ENCODE assay signal across 33 cellular contexts in genomic region chr16:71396589-71396988, GRCh38. TPM values are rescaled to one million over a fixed set of nuclear protein-coding genes. Genes with fewer than 3 reads are reported as not detected.
DNase-seq lines count a peak whose midpoint lies in the region; ATAC-seq, FAIRE-seq and TF ChIP-seq lines count a peak whose summit lies in the region.
"Had no signal": no experiment of that assay in that cellular context is flagged by ENCODE, and none has a peak within 500 bp of the region (broad histone marks: within the 10 kb centered on the region; RNA-seq: fewer than 3 reads in every experiment).

No MANE protein-coding gene starts in this region.

- POLR2A ChIA-PET in H1 (lab: Charles Lee; ENCODE audit: partially characterized antibody): interaction anchor here (0.6 to 1.6 kb wide), 3 partner anchors 9 to 73 kb away, joined by 3 to 6 read pairs (median 4); no protein-coding TSS in a partner anchor

- intact Hi-C loops in posterior vena cava (cut with DNase I): no loop called here
- intact Hi-C loops in Right ventricle myocardium inferior (cut with DNase I): no loop called here

- H4K20me1 ChIP-seq in H1 (replicated peaks in 1 of 2; ENCODE audit: control insufficient read depth in 1 of 2, insufficient read depth in 2 of 2, low read length in 2 of 2): no peaks in the 10 kb centered on the region
- H4K20me1 ChIP-seq: BLaER1 had no signal

- no peak overlapping the region for H2BK20ac ChIP-seq in H1 (ENCODE audit: low read length)

- no peaks in the 10 kb centered on the region for H3K9me3 ChIP-seq in H1 (ENCODE audit: insufficient read depth in 2 of 2, low read depth in 1 of 2, low read length in 1 of 2)
- no peaks in the 10 kb centered on the region for H3K9me3 ChIP-seq in endodermal cell (ENCODE audit: control insufficient read depth, low read length)
- H3K9me3 ChIP-seq in mesenchymal stem cell (ENCODE audit: control insufficient read depth, low read length): no peaks in the 10 kb centered on the region
- H3K9me3 ChIP-seq: BE2C, BLaER1 had no signal

- H3K4me2 ChIP-seq in H1 (ENCODE audit: insufficient read depth in 1 of 2, low read depth in 2 of 2, low read length in 2 of 2) (no peak overlapping the region), mesenchymal stem cell (ENCODE audit: low read length, poor library complexity, severe bottlenecking) (no peak overlapping the region)
- H3K4me2 ChIP-seq: BLaER1 had no signal

- H3K18ac ChIP-seq in H1 (ENCODE audit: extremely low read depth, low read length): no peak overlapping the region
- H3K18ac ChIP-seq in mesenchymal stem cell (ENCODE audit: low read depth in 1 of 2, low read length in 2 of 2): no peak overlapping the region

- H2BK12ac ChIP-seq in H1 (ENCODE audit: low read depth, low read length) (no peak overlapping the region), mesenchymal stem cell (ENCODE audit: low read length in 2 of 2) (no peak overlapping the region)

- H3K9ac ChIP-seq in H1 (replicated peaks in 1 of 4; ENCODE audit: extremely low read depth in 1 of 4, low read depth in 3 of 4, low read length in 3 of 4) (no peak overlapping the region), endodermal cell (ENCODE audit: extremely low read depth, low read length, poor library complexity, severe bottlenecking) (no peak overlapping the region), mesenchymal stem cell (ENCODE audit: low read length) (no peak overlapping the region)
- H3K9ac ChIP-seq: BLaER1 had no signal

- DNase-seq in H1 (ENCODE audit: low read depth in 1 of 2, low spot score in 2 of 2) (no peak), endodermal cell (no peak), nephron progenitor cell (peak; percentile 27), posterior vena cava (ENCODE audit: low spot score) (peak; percentile 36), cortex of kidney (lab: John Stamatoyannopoulos, UW) (no peak), mesenchymal stem cell (no peak), mesenteric fat pad (ENCODE audit: low spot score) (no peak), Right ventricle myocardium inferior (ENCODE audit: missing footprints) (no peak)
- DNase-seq: 8988T; ACHN; BE2C; C1 segment of cervical spinal cord; CD4-positive, alpha-beta memory T cell; CD4-positive, CD25-positive, alpha-beta regulatory T cell; CD8-positive, alpha-beta memory T cell; COR-L47; DMS 273 treated with DMSO at 0.1 percent for 48 hours; DMS153; DMS53; DMS79; DND-41; EL; GDM1 had no signal

- H3K4me3 Mint-ChIP-seq in endodermal cell: no peak overlapping the region
- H3K4me3 Mint-ChIP-seq in nephron progenitor cell: peak overlapping the region; percentile 37
- H3K4me3 Mint-ChIP-seq: CD14-positive monocyte; CD4-positive, alpha-beta memory T cell; CD4-positive, CD25-positive, alpha-beta regulatory T cell; CD8-positive, alpha-beta memory T cell had no signal

- H3K36me3 Mint-ChIP-seq in endodermal cell (ENCODE audit: low read depth): no peaks in the 10 kb centered on the region
- no peaks in the 10 kb centered on the region for H3K36me3 Mint-ChIP-seq in nephron progenitor cell (ENCODE audit: low read depth)
- H3K36me3 Mint-ChIP-seq: CD14-positive monocyte; CD4-positive, CD25-positive, alpha-beta regulatory T cell had no signal

- no peak overlapping the region for H4K5ac ChIP-seq in H1 (ENCODE audit: insufficient read length, low read depth, low read length)

- TF ChIP-seq CTCF in H1 (IDR thresholded peaks at IDR 0.05; ENCODE audit: control extremely low read depth in 1 of 3, insufficient read depth in 1 of 3, low read depth in 1 of 3, low read length in 3 of 3): no peak
- no peak for TF ChIP-seq CTCF in endodermal cell (conservative IDR thresholded peaks at IDR 0.05)
- no peak for TF ChIP-seq CTCF in nephron progenitor cell (IDR thresholded peaks at IDR 0.05)

- no peak for TF ChIP-seq EP300 in H1 (IDR thresholded peaks at IDR 0.05; ENCODE audit: borderline replicate concordance in 1 of 2, low read depth in 2 of 2, low read length in 2 of 2)

- H2BK15ac ChIP-seq in H1 (ENCODE audit: low read length) (peak overlapping the region; percentile 10; the same call in 1 of the 2 replicates), mesenchymal stem cell (ENCODE audit: low read depth, poor library complexity, severe bottlenecking) (no peak overlapping the region)

- H4K91ac ChIP-seq in H1 (replicated peaks; ENCODE audit: insufficient read length, low read length): no peak overlapping the region
- no peak overlapping the region for H4K91ac ChIP-seq in mesenchymal stem cell (ENCODE audit: low read length)

- CTCF ChIA-PET in H1 (lab: Charles Lee; ENCODE audit: partially characterized antibody): interaction anchor here (1.0 to 4.8 kb wide), 2 partner anchors 15 to 24 kb away, joined by 3 to 24 read pairs; no protein-coding TSS in a partner anchor

- H3K79me2 ChIP-seq in H1 (ENCODE audit: control insufficient read depth in 1 of 2, insufficient read depth in 2 of 2, low read length in 2 of 2): no peaks in the 10 kb centered on the region

- 88% methylated on average over 10 of the region's 10 CpGs; no CpG with 5 or more reads in 1 of the 2 experiments for WGBS in H1 (ENCODE audit: extremely low coverage in 1 of 2, insufficient coverage in 1 of 2, insufficient read length in 1 of 2, insufficient replicate concordance in 2 of 2, low coverage in 1 of 2, low lambda C conversion rate in 2 of 2, missing lambda C conversion rate in 1 of 2), 2 experiments
- 90 to 94% methylated on average over 7 to 10 of the region's 10 CpGs for WGBS in endodermal cell (ENCODE audit: insufficient coverage in 1 of 2, insufficient read length in 1 of 2), 2 experiments
- 73% methylated on average over 10 of the region's 10 CpGs for WGBS in mesenchymal stem cell

- no peak for TF ChIP-seq POLR2A in H1 (IDR thresholded peaks at IDR 0.05; ENCODE audit: control extremely low read depth in 1 of 2, low read depth in 2 of 2, low read length in 2 of 2)

- H3K36me3 ChIP-seq in H1 (ENCODE audit: control insufficient read depth in 2 of 4, insufficient read depth in 4 of 4, low read length in 3 of 4) (no peaks in the 10 kb centered on the region), endodermal cell (ENCODE audit: control insufficient read depth, insufficient read depth, low read length) (no peaks in the 10 kb centered on the region), mesenchymal stem cell (ENCODE audit: control insufficient read depth in 1 of 2, insufficient read depth in 2 of 2, low read depth in 1 of 2, low read length in 2 of 2) (no peaks in the 10 kb centered on the region)
- H3K36me3 ChIP-seq: BE2C, BLaER1 had no signal

- H2AK5ac ChIP-seq in H1 (ENCODE audit: low read depth, low read length): no peak overlapping the region; the same call in 1 of the 2 replicates
- H2AK5ac ChIP-seq in mesenchymal stem cell (ENCODE audit: low read length, severe bottlenecking): no peak overlapping the region

- H3K79me1 ChIP-seq in H1 (ENCODE audit: low read depth, low read length) (no peaks in the 10 kb centered on the region), mesenchymal stem cell (replicated peaks; ENCODE audit: low read length, poor library complexity, severe bottlenecking) (no peaks in the 10 kb centered on the region)

- no peak overlapping the region for H3K23ac ChIP-seq in H1 (ENCODE audit: insufficient read length)
- no peak overlapping the region for H3K23ac ChIP-seq in mesenchymal stem cell (ENCODE audit: low read length in 2 of 2)

- H3K4me1 Mint-ChIP-seq in endodermal cell: peaks cover 19% of the 10 kb centered on the region
- peaks cover 30% of the 10 kb centered on the region for H3K4me1 Mint-ChIP-seq in nephron progenitor cell
- H3K4me1 Mint-ChIP-seq: CD14-positive monocyte; CD4-positive, alpha-beta memory T cell; CD8-positive, alpha-beta memory T cell had no signal

- FAIRE-seq in H1 (lab: Jason Lieb, UNC): no peak
- FAIRE-seq: A204.1, GM12878, GM12892, GM18507 had no signal

- no peak overlapping the region for H3K27ac ChIP-seq in H1 (ENCODE audit: low read depth, low read length)
- H3K27ac ChIP-seq in endodermal cell (ENCODE audit: low read depth, low read length): no peak overlapping the region
- no peak overlapping the region for H3K27ac ChIP-seq in mesenchymal stem cell (ENCODE audit: low read length, poor library complexity, severe bottlenecking)
- H3K27ac ChIP-seq: BLaER1 had no signal

- H2BK120ac ChIP-seq in H1 (replicated peaks; ENCODE audit: low read depth, low read length): no peak overlapping the region
- H2BK120ac ChIP-seq in mesenchymal stem cell (ENCODE audit: low read depth, low read length): no peak overlapping the region

- no peak overlapping the region for H3K4ac ChIP-seq in H1 (replicated peaks; ENCODE audit: insufficient read length, low read depth, low read length)
- no peak overlapping the region for H3K4ac ChIP-seq in mesenchymal stem cell (ENCODE audit: low read depth in 1 of 2, low read length in 2 of 2)

- peaks cover 0 to 7% (median 0%) of the 10 kb centered on the region in 4 experiments; a peak in 1 of 7 replicates for H3K4me1 ChIP-seq in H1 (replicated peaks in 1 of 4; ENCODE audit: control insufficient read depth in 3 of 4, insufficient read depth in 4 of 4, low read length in 3 of 4)
- peaks cover 8% of the 10 kb centered on the region for H3K4me1 ChIP-seq in endodermal cell (ENCODE audit: control insufficient read depth, insufficient read depth, low read length)
- no peaks in the 10 kb centered on the region for H3K4me1 ChIP-seq in mesenchymal stem cell (ENCODE audit: control insufficient read depth, insufficient read depth, low read depth, low read length)
- H3K4me1 ChIP-seq: BE2C, BLaER1 had no signal

- no peak for ATAC-seq in Right ventricle myocardium inferior
- ATAC-seq: GM12878 had no signal

- H3K27me3 Mint-ChIP-seq in endodermal cell (ENCODE audit: insufficient read depth) (no peaks in the 10 kb centered on the region), nephron progenitor cell (ENCODE audit: low read depth, poor library complexity) (peaks cover 27% of the 10 kb centered on the region)

- no peaks in the 10 kb centered on the region for H3K23me2 ChIP-seq in H1 (ENCODE audit: low read depth, low read length)

- H2BK5ac ChIP-seq in H1 (ENCODE audit: low read depth, low read length) (no peak overlapping the region), mesenchymal stem cell (ENCODE audit: low read depth, low read length, poor library complexity, severe bottlenecking) (no peak overlapping the region)

- H3K27ac Mint-ChIP-seq in endodermal cell (peak overlapping the region; percentile 37), nephron progenitor cell (peak overlapping the region; percentile 74)
- H3K27ac Mint-ChIP-seq: CD4-positive, alpha-beta memory T cell; CD4-positive, CD25-positive, alpha-beta regulatory T cell; CD8-positive, alpha-beta memory T cell had no signal

- H3K56ac ChIP-seq in H1 (replicated peaks; ENCODE audit: insufficient read length, low read depth, low read length): no peak overlapping the region

- no peak overlapping the region for H4K8ac ChIP-seq in H1 (ENCODE audit: extremely low read depth, insufficient read depth, low read length)
- no peak overlapping the region for H4K8ac ChIP-seq in mesenchymal stem cell (ENCODE audit: low read length)

- H3K27me3 ChIP-seq in H1 (replicated peaks in 1 of 4; ENCODE audit: control insufficient read depth in 3 of 4, extremely low read depth in 1 of 4, insufficient read depth in 3 of 4, low read length in 3 of 4) (no peaks in the 10 kb centered on the region), endodermal cell (ENCODE audit: control insufficient read depth, insufficient read depth, low read length, poor library complexity, severe bottlenecking) (no peaks in the 10 kb centered on the region), mesenchymal stem cell (ENCODE audit: control insufficient read depth in 1 of 2, insufficient read depth in 1 of 2, low read length in 2 of 2) (peaks cover 0 to 48% of the 10 kb centered on the region in 2 experiments)
- H3K27me3 ChIP-seq: BLaER1 had no signal

- H2AFZ ChIP-seq in H1 (ENCODE audit: low read length): no peak overlapping the region
- H2AFZ ChIP-seq in mesenchymal stem cell (ENCODE audit: low read depth, low read length): no peak overlapping the region

- no peak for TF ChIP-seq RAD21 in H1 (IDR thresholded peaks at IDR 0.05 in 1 of 2, conservative IDR thresholded peaks at IDR 0.05 in 1 of 2; ENCODE audit: low read depth in 2 of 2, low read length in 2 of 2)

- H3K4me3 ChIP-seq in H1 (ENCODE audit: extremely low read depth in 1 of 4, insufficient read depth in 2 of 4, low read depth in 3 of 4, low read length in 4 of 4) (no peak overlapping the region), endodermal cell (ENCODE audit: low read length) (no peak overlapping the region), mesenchymal stem cell (ENCODE audit: insufficient read depth in 1 of 2, low read depth in 1 of 2, low read length in 2 of 2) (no peak overlapping the region)
- H3K4me3 ChIP-seq: BLaER1, GM12878 had no signal

- no peaks in the 10 kb centered on the region for H3K9me3 Mint-ChIP-seq in endodermal cell
- no peaks in the 10 kb centered on the region for H3K9me3 Mint-ChIP-seq in nephron progenitor cell
- H3K9me3 Mint-ChIP-seq: CD8-positive, alpha-beta memory T cell had no signal

- H3K14ac ChIP-seq in H1 (ENCODE audit: insufficient read length) (no peak overlapping the region), mesenchymal stem cell (ENCODE audit: low read length in 2 of 2) (no peak overlapping the region)

RNA-seq across cellular contexts. Expression of gene CALB2, which starts 38.1 kb away (rescaled TPM):
- 1.9 and 2.7 TPM in 2 replicates for total RNA-seq in H1 (2021; fragmentation: NEBNext Ultra II Directional; extraction: Animal tissue kit (Norgen Biotek cat#: 25700))
- polyA plus RNA-seq in H1 (2011; rRNA removed): 2.6 and 3.3 TPM in 2 replicates
- polyA plus RNA-seq in H1 (2011; cell fraction: cytosol; rRNA removed): 2.9 TPM
- polyA plus RNA-seq in H1 (2011; cell fraction: nucleus; rRNA removed): 2.2 TPM
- 2.5 to 3.9 TPM (median 3.6 TPM) in 4 replicates for polyA plus RNA-seq in H1 (2012, experiment 1 of 2)
- polyA plus RNA-seq in H1 (2012, experiment 2 of 2): 3.7 TPM
- 3.5 TPM for polyA plus RNA-seq in H1 (2013, experiment 1 of 2)
- 2.7 TPM for polyA plus RNA-seq in H1 (2013, experiment 2 of 2)
- 2.3 and 2.5 TPM in 2 replicates for polyA minus RNA-seq in H1 (2011; rRNA and poly(A)+ RNA removed)
- not detected for polyA minus RNA-seq in H1 (2011; cell fraction: cytosol; rRNA and poly(A)+ RNA removed)
- polyA minus RNA-seq in H1 (2011; cell fraction: nucleus; rRNA and poly(A)+ RNA removed): 0.50 TPM
- total RNA-seq in endodermal cell: 1 to 10 TPM in 1 of 2 donors, not detected in 1; 1.8 TPM
- 5.6 TPM for polyA plus RNA-seq in endodermal cell (2013, experiment 1 of 2)
- 7.4 TPM for polyA plus RNA-seq in endodermal cell (2013, experiment 2 of 2)
- 1 to 10 TPM in 1 of 2 donors, under 1 TPM in 1; 0.62 to 1.2 TPM for total RNA-seq in posterior vena cava
- 0.52 TPM for polyA plus RNA-seq in mesenchymal stem cell (2013, experiment 1 of 2)
- polyA plus RNA-seq in mesenchymal stem cell (2013, experiment 2 of 2): 0.86 TPM
- 190 TPM for total RNA-seq in mesenteric fat pad
- 1.7 TPM for total RNA-seq in Right ventricle myocardium inferior
- total RNA-seq: A673; CD4-positive, alpha-beta memory T cell; CD4-positive, CD25-positive, alpha-beta regulatory T cell; CD8-positive, alpha-beta memory T cell; GM12878 had no signal
- polyA plus RNA-seq: CD14-positive monocyte; CD4-positive, alpha-beta memory T cell; CD4-positive, CD25-positive, alpha-beta regulatory T cell; CD8-positive, alpha-beta memory T cell; GM12878 had no signal

RNA-seq across cellular contexts. Expression of gene TLE7, which starts 45.3 kb away (rescaled TPM):
- not detected in 2 replicates for total RNA-seq in H1 (2021; fragmentation: NEBNext Ultra II Directional; extraction: Animal tissue kit (Norgen Biotek cat#: 25700))
- 0.03 and 0.06 TPM in 2 replicates for polyA plus RNA-seq in H1 (2011; rRNA removed)
- polyA plus RNA-seq in H1 (2011; cell fraction: cytosol; rRNA removed): 0.10 TPM
- 0.07 TPM for polyA plus RNA-seq in H1 (2011; cell fraction: nucleus; rRNA removed)
- polyA plus RNA-seq in H1 (2012, experiment 1 of 2): not detected in 4 replicates
- not detected for polyA plus RNA-seq in H1 (2012, experiment 2 of 2)
- not detected for polyA plus RNA-seq in H1 (2013, experiment 1 of 2)
- polyA plus RNA-seq in H1 (2013, experiment 2 of 2): not detected
- polyA minus RNA-seq in H1 (2011; rRNA and poly(A)+ RNA removed): not detected in 2 replicates
- polyA minus RNA-seq in H1 (2011; cell fraction: cytosol; rRNA and poly(A)+ RNA removed): not detected
- polyA minus RNA-seq in H1 (2011; cell fraction: nucleus; rRNA and poly(A)+ RNA removed): not detected
- total RNA-seq in endodermal cell (under 1 TPM; 0.22 to 0.24 TPM), posterior vena cava (not detected), mesenteric fat pad (not detected), Right ventricle myocardium inferior (not detected)
- polyA plus RNA-seq in endodermal cell (2013, experiment 1 of 2): not detected
- not detected for polyA plus RNA-seq in endodermal cell (2013, experiment 2 of 2)
- not detected for polyA plus RNA-seq in mesenchymal stem cell (2013, experiment 1 of 2)
- polyA plus RNA-seq in mesenchymal stem cell (2013, experiment 2 of 2): not detected
- total RNA-seq: A673; CD4-positive, alpha-beta memory T cell; CD4-positive, CD25-positive, alpha-beta regulatory T cell; CD8-positive, alpha-beta memory T cell; Daoy; G401; GM12878 had no signal
- polyA plus RNA-seq: AG04450; CD14-positive monocyte; CD4-positive, alpha-beta memory T cell; CD4-positive, CD25-positive, alpha-beta regulatory T cell; CD8-positive, alpha-beta memory T cell; GM12878 had no signal

Comparison
In these comparisons a context has a peak if more than half of its experiments do, and no peak if none do; other contexts are left out.
1. DNase-seq: peak in nephron progenitor cell (single experiment) and posterior vena cava (single experiment); none in H1 (0 of 2), endodermal cell (single experiment), cortex of kidney (single experiment), mesenchymal stem cell (single experiment), mesenteric fat pad (single experiment) and Right ventricle myocardium inferior (single experiment).
2. RNA of gene CALB2, which starts 38.1 kb away (total RNA-seq): 190 TPM in mesenteric fat pad (single experiment); 1.9 to 2.7 TPM in H1, 1.8 TPM in endodermal cell, 1.7 TPM in Right ventricle myocardium inferior (single experiment) and 0.62 to 1.2 TPM in posterior vena cava; every median in the first group is over 10 times any median in the second.